Comparison of ENCODE assay signal across 10 cellular contexts in the genomic region with DNA sequence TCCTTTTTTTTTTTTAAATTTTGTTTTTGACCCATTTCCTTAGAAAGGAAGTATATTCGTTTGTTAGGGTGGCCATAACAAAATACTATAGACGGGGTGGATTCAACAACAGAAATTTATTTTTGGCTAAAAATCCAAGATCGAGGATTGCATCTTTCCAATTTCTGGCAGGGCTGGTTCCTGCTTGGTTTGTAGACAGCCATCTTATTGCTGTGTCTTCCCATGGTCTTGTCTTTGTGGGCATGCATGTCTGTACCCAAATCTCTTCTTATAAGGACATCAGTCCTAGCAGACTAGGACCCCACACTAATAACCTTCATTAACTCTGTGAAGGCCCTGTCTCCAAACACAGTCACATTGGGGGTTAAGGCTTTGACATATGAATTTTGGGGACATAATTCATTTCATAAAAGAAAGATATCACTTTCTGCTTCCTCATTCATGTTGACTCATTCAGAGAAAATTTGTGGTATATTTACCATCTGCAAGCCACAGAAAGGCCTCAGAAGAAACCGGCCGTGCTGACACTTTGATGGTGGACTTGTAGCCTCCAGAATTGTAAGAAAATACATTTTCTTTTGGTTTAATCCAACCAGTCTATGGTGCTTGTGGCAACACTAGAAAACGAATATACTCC.
DNase-seq lines count a peak whose midpoint lies in the region; ATAC-seq, FAIRE-seq and TF ChIP-seq lines count a peak whose summit lies in the region.
"Had no signal": no experiment of that assay in that cellular context is flagged by ENCODE, and none has a peak within 500 bp of the region (broad histone marks: within the 10 kb centered on the region; RNA-seq: fewer than 3 reads in every experiment).

No MANE protein-coding gene starts in this region.

- H3K36me3 Mint-ChIP-seq in MCF 10A (ENCODE audit: insufficient read depth, unreplicated experiment) = no peaks in the 10 kb centered on the region

- H3K4me3 ChIP-seq in mammary epithelial cell (replicated peaks in 1 of 3; ENCODE audit: insufficient read depth in 1 of 3, low read depth in 2 of 3, low read length in 3 of 3) = no peak overlapping the region
- no peak overlapping the region for H3K4me3 ChIP-seq in PC-9
- H3K4me3 ChIP-seq: heart left ventricle had no signal

- H3K9me3 Mint-ChIP-seq in MCF 10A (ENCODE audit: unreplicated experiment) = no peaks in the 10 kb centered on the region

- DNase-seq in mammary epithelial cell = peak; percentile 21
- no peak for DNase-seq in MCF 10A (ENCODE audit: unreplicated experiment)
- DNase-seq in PC-9 = peak; percentile 43 to 90
- DNase-seq in urothelium cell line (ENCODE audit: low spot score) = peak; percentile 54
- DNase-seq in NCI-H187 treated with DMSO at 0.1 percent for 48 hours (lab: John Stamatoyannopoulos, UW) = no peak
- no peak for DNase-seq in HUDEP-2 (lab: John Stamatoyannopoulos, UW; ENCODE audit: unreplicated experiment in 76 of 76)
- DNase-seq in AG08395 (ENCODE audit: low spot score) = no peak
- DNase-seq: heart left ventricle, KBM-7 had no signal

- H3K4me2 ChIP-seq in mammary epithelial cell (ENCODE audit: insufficient read depth, low read depth, low read length) (no peak overlapping the region), PC-9 (peak overlapping the region; percentile 46)

- CTCF ChIA-PET in mammary epithelial cell (lab: Charles Lee; ENCODE audit: low non-redundant PET) (no interaction called here), MCF 10A (lab: Yijun Ruan, JAX) (no interaction called here), PC-9 (lab: Charles Lee) (interaction anchor here (0.6 kb wide), 1 partner anchor 24 kb away, joined by 4 read pairs; no protein-coding TSS in a partner anchor)

- no peak overlapping the region for H3K27ac ChIP-seq in mammary epithelial cell (ENCODE audit: insufficient read depth, low read depth, low read length)
- H3K27ac ChIP-seq in PC-9 = peak overlapping the region; percentile 54
- H3K27ac ChIP-seq: heart left ventricle had no signal

- intact Hi-C loops in mammary epithelial cell (cut with micrococcal nuclease) (no loop called here), MCF 10A (cut with micrococcal nuclease) (no loop called here), PC-9 (cut with micrococcal nuclease; ENCODE audit: unreplicated experiment) (loop anchor here (1.0 to 5.0 kb wide), 3 partner anchors 178 to 709 kb away; partner anchors contain the start of gene TRIB2)

- H3K9me2 ChIP-seq in PC-9 (ENCODE audit: insufficient read depth) = no peaks in the 10 kb centered on the region

- H3K27me3 Mint-ChIP-seq in MCF 10A (ENCODE audit: insufficient read depth, unreplicated experiment) = no peaks in the 10 kb centered on the region

- H3K4me1 ChIP-seq in mammary epithelial cell (ENCODE audit: insufficient read depth, low read length) (peaks cover 17% of the 10 kb centered on the region), PC-9 (replicated peaks; ENCODE audit: insufficient read depth) (peaks cover 40% of the 10 kb centered on the region)

- peaks cover 15% of the 10 kb centered on the region; the same call in 1 of the 2 replicates for H3F3A ChIP-seq in PC-9 (ENCODE audit: insufficient read depth, low read depth)

- TF ChIP-seq CTCF in mammary epithelial cell (conservative IDR thresholded peaks at IDR 0.05 in 1 of 2, IDR thresholded peaks at IDR 0.05 in 1 of 2; ENCODE audit: extremely low read depth in 1 of 2, insufficient read depth in 1 of 2, low read depth in 1 of 2, low read length in 2 of 2) = no peak
- no peak for TF ChIP-seq CTCF in MCF 10A (IDR thresholded peaks at IDR 0.05; ENCODE audit: unreplicated experiment)
- no peak for TF ChIP-seq CTCF in PC-9 (conservative IDR thresholded peaks at IDR 0.05)

- in situ Hi-C loops in mammary epithelial cell (cut with MboI; ENCODE audit: low sequenced_read_pairs in 2 of 2) = no loop called here

- H3K9me3 ChIP-seq in mammary epithelial cell (replicated peaks; ENCODE audit: insufficient read depth, low read length) (no peaks in the 10 kb centered on the region), PC-9 (ENCODE audit: insufficient read depth, low read depth) (0 out of 2 replicates have a peak, but pooled peaks cover 3% of the 10 kb centered on the region)
- H3K9me3 ChIP-seq: heart left ventricle had no signal

- dilution Hi-C loops in mammary epithelial cell (cut with HindIII; ENCODE audit: low sequenced_read_pairs) = no loop called here

- no peak overlapping the region for H3K27ac Mint-ChIP-seq in MCF 10A (ENCODE audit: low read depth, unreplicated experiment)

- H3K36me3 ChIP-seq in mammary epithelial cell (ENCODE audit: insufficient read depth, low read length) = no peaks in the 10 kb centered on the region
- H3K36me3 ChIP-seq in PC-9 (ENCODE audit: low read depth) = no peaks in the 10 kb centered on the region
- H3K36me3 ChIP-seq: heart left ventricle had no signal

- FAIRE-seq in urothelium cell line (lab: Jason Lieb, UNC) = no peak

- H4K20me1 ChIP-seq in mammary epithelial cell (ENCODE audit: insufficient read depth, low read length) = no peaks in the 10 kb centered on the region
- no peaks in the 10 kb centered on the region for H4K20me1 ChIP-seq in PC-9 (ENCODE audit: insufficient read depth)

- H2AFZ ChIP-seq in mammary epithelial cell (ENCODE audit: low read depth, low read length) = no peak overlapping the region
- H2AFZ ChIP-seq in PC-9 = no peak overlapping the region

- POLR2A ChIA-PET in MCF 10A (lab: Yijun Ruan, JAX) = interaction anchor here (0.7 kb wide), 1 partner anchor 296 kb away, joined by 3 read pairs; no protein-coding TSS in a partner anchor
- POLR2A ChIA-PET in PC-9 (lab: Charles Lee; ENCODE audit: unreplicated experiment) = no interaction called here

- H3K27me3 ChIP-seq in mammary epithelial cell (ENCODE audit: insufficient read depth, low read length) = no peaks in the 10 kb centered on the region
- H3K27me3 ChIP-seq in PC-9 (ENCODE audit: insufficient read depth, low read depth) = no peaks in the 10 kb centered on the region
- H3K27me3 ChIP-seq: heart left ventricle had no signal

- no peaks in the 10 kb centered on the region for H3K4me1 Mint-ChIP-seq in MCF 10A (ENCODE audit: insufficient read depth, unreplicated experiment)

- BruUV-seq in mammary epithelial cell (replicated peaks; lab: Mats Ljungman, UMichigan) (no TSS peak), MCF 10A (replicated peaks; lab: Mats Ljungman, UMichigan) (no TSS peak), PC-9 (replicated peaks; lab: Mats Ljungman, UMichigan) (no TSS peak)

- H3K9ac ChIP-seq in mammary epithelial cell (ENCODE audit: insufficient read depth, low read length) = no peak overlapping the region

- no peak overlapping the region for H3K4me3 Mint-ChIP-seq in MCF 10A (ENCODE audit: unreplicated experiment)

- ATAC-seq in HG03045 (IDR thresholded peaks at IDR 0.05; ENCODE audit: unreplicated experiment) = peak; percentile 71
- ATAC-seq: heart left ventricle had no signal

- 79% methylated on average over 6 of the region's 6 CpGs for WGBS in mammary epithelial cell (ENCODE audit: low coverage, missing lambda C conversion rate)

- no peaks in the 10 kb centered on the region for H3K79me2 ChIP-seq in mammary epithelial cell (ENCODE audit: insufficient read depth, low read length)
- H3K79me2 ChIP-seq in PC-9 (ENCODE audit: low read depth) = no peaks in the 10 kb centered on the region

Comparison
In these comparisons a context has a peak if more than half of its experiments do, and no peak if none do; other contexts are left out.
1. DNase-seq: peak in mammary epithelial cell (single experiment), PC-9 (2 of 2) and urothelium cell line (single experiment); none in MCF 10A (single experiment), NCI-H187 treated with DMSO at 0.1 percent for 48 hours (single experiment), HUDEP-2 (0 of 76) and AG08395 (single experiment).